ENCODE assay signal across 7 cellular contexts in the genomic region with DNA sequence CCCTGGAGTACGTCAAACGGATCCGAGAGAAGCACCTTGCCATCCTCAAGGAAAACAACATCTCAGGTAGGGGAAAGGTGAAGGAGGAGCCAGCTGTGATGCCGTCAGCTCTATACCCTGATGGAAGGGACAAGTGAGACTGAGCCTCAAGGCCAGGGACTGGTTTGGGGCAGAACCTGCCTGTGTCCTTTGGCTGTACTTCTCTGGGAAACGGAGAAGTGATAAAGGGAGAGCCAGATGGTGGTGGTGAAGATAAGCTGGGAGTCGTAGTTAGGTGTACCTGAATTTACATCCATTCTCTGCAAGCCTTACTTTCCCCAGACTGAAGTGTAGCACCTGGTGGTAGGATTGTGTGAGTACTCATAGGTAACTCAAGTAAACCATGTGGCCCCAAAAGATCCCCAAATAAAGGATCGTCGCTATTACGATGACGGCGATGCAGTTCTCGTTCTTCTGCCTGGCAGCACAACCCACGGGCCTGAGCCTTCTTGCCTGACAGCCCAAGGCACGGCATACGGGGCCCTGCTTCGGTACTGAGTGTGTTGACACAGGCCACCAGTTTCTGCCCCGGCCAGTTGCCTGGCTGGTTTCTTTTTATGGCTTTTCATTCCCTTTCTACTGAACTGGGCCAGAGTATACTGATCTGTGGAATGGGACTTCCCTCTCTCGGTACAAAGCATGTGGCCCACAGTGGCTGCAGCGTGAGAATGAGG. TPM values are rescaled to one million over a fixed set of nuclear protein-coding genes. Genes with fewer than 3 reads are reported as not detected.
DNase-seq lines count a peak whose midpoint lies in the region; ATAC-seq, FAIRE-seq and TF ChIP-seq lines count a peak whose summit lies in the region.
"Had no signal": no experiment of that assay in that cellular context is flagged by ENCODE, and none has a peak within 500 bp of the region (broad histone marks: within the 10 kb centered on the region; RNA-seq: fewer than 3 reads in every experiment).

No MANE protein-coding gene starts in this region.

- CTCF ChIA-PET in PC-9 (lab: Charles Lee): no interaction called here

- TF ChIP-seq CTCF in PC-9 (conservative IDR thresholded peaks at IDR 0.05): peak; percentile 41
- peak; percentile 31 for TF ChIP-seq CTCF in brain microvascular endothelial cell (IDR thresholded peaks at IDR 0.05; ENCODE audit: low read depth, low read length, missing control alignments)
- no peak for TF ChIP-seq CTCF in pancreas (IDR thresholded peaks at IDR 0.05)

- H3F3A ChIP-seq in PC-9 (ENCODE audit: insufficient read depth, low read depth): peaks cover 45% of the 10 kb centered on the region

- POLR2A ChIA-PET in PC-9 (lab: Charles Lee; ENCODE audit: unreplicated experiment): interaction anchor here (0.7 kb wide), 1 partner anchor 116 kb away, joined by 5 read pairs; no protein-coding TSS in a partner anchor

- in situ Hi-C loops in brain microvascular endothelial cell (cut with HindIII; ENCODE audit: low pct_ligation_motif_present, low sequenced_read_pairs): no loop called here

- H3K27me3 ChIP-seq in PC-9 (ENCODE audit: insufficient read depth, low read depth) (no peaks in the 10 kb centered on the region), brain microvascular endothelial cell (replicated peaks) (no peaks in the 10 kb centered on the region), pancreas (no peaks in the 10 kb centered on the region)

- ATAC-seq in pancreas: peak; percentile 25 to 58 (median 43)

- H4K20me1 ChIP-seq in PC-9 (ENCODE audit: insufficient read depth): no peaks in the 10 kb centered on the region

- peak overlapping the region; percentile 14 for H3K4me2 ChIP-seq in PC-9

- no peaks in the 10 kb centered on the region for H3K79me2 ChIP-seq in PC-9 (ENCODE audit: low read depth)

- no peaks in the 10 kb centered on the region for H3K9me2 ChIP-seq in PC-9 (ENCODE audit: insufficient read depth)

- peak in 1 of 2 experiments; percentile 29 for DNase-seq in PC-9
- DNase-seq in brain microvascular endothelial cell: no peak
- DNase-seq in pancreas: peak in 4 of 6 donors; percentile 48 to 65 (median 59)
- DNase-seq in DMS79 (lab: John Stamatoyannopoulos, UW): no peak
- DNase-seq in cerebellar cortex (ENCODE audit: low spot score): no peak
- DNase-seq: mucosa of descending colon had no signal

- no peak overlapping the region for H3K4me3 ChIP-seq in PC-9
- H3K4me3 ChIP-seq in brain microvascular endothelial cell (ENCODE audit: low read depth, low read length): no peak overlapping the region
- no peak overlapping the region for H3K4me3 ChIP-seq in pancreas
- H3K4me3 ChIP-seq: mucosa of descending colon had no signal

- 41 to 51% methylated on average over 19 of the region's 19 CpGs for WGBS in pancreas, 2 donors

- H3K36me3 ChIP-seq in PC-9 (ENCODE audit: low read depth) (0 out of 2 replicates have a peak, but pooled peaks cover 7% of the 10 kb centered on the region), brain microvascular endothelial cell (replicated peaks) (peaks cover 73% of the 10 kb centered on the region), pancreas (peaks cover 6 to 56% (median 46%) of the 10 kb centered on the region in 3 donors)

- H3K27ac ChIP-seq in PC-9 (peak overlapping the region; percentile 81), brain microvascular endothelial cell (no peak overlapping the region), pancreas (peak overlapping the region; percentile 42 to 80 (median 70))

- TSS peak; percentile 24 for BruUV-seq in PC-9 (replicated peaks; lab: Mats Ljungman, UMichigan)

- H3K4me1 ChIP-seq in PC-9 (replicated peaks; ENCODE audit: insufficient read depth): peaks cover 37% of the 10 kb centered on the region
- H3K4me1 ChIP-seq in pancreas: peaks cover 18 to 32% (median 26%) of the 10 kb centered on the region in 3 donors

- H3K9me3 ChIP-seq in PC-9 (ENCODE audit: insufficient read depth, low read depth): no peaks in the 10 kb centered on the region
- H3K9me3 ChIP-seq in pancreas: no peaks in the 10 kb centered on the region
- H3K9me3 ChIP-seq: mucosa of descending colon had no signal

- intact Hi-C loops in PC-9 (cut with micrococcal nuclease; ENCODE audit: unreplicated experiment): no loop called here
- intact Hi-C loops in pancreas (cut with DNase I): no loop called here

- no peak overlapping the region for H2AFZ ChIP-seq in PC-9

- no peak for FAIRE-seq in pancreas (lab: Jason Lieb, UNC)
- FAIRE-seq: urothelium cell line had no signal

RNA-seq across cellular contexts. Expression of gene PCIF1, which starts 10.6 kb away (rescaled TPM):
- 35.3 and 35.6 TPM in 2 replicates for total RNA-seq in PC-9 (2021)
- total RNA-seq in pancreas: 10 to 100 TPM; 13.3 to 19.2 (median 17.7) TPM
- polyA plus RNA-seq in pancreas: 10 to 100 TPM; 22.9 to 34.9 TPM

RNA-seq across cellular contexts. Expression of gene ZNF335, which starts 26.9 kb away (rescaled TPM):
- total RNA-seq in PC-9 (2021): 14.1 and 16.3 TPM in 2 replicates
- 10 to 100 TPM in 2 of 6 donors, 1 to 10 TPM in 4; 7.4 to 11.0 (median 7.5) TPM for total RNA-seq in pancreas
- polyA plus RNA-seq in pancreas: 10 to 100 TPM; 24.4 to 27.4 TPM

RNA-seq across cellular contexts. Expression of gene PLTP, which starts 33.2 kb away (rescaled TPM):
- total RNA-seq in PC-9 (2021) (113 and 127 TPM in 2 replicates), pancreas (100 to 1,000 TPM in 2 of 6 donors, 10 to 100 TPM in 4; 70.4 to 158 (median 95.1) TPM)
- polyA plus RNA-seq in pancreas: 10 to 100 TPM; 35.5 to 56.8 TPM

RNA-seq across cellular contexts. Expression of gene CTSA, which starts 54.0 kb away (rescaled TPM):
- 123 and 132 TPM in 2 replicates for total RNA-seq in PC-9 (2021)
- 10 to 100 TPM; 27.6 to 97.8 (median 41.5) TPM for total RNA-seq in pancreas
- polyA plus RNA-seq in pancreas: 100 to 1,000 TPM in 1 of 2 donors, 10 to 100 TPM in 1; 89.3 to 103 TPM

RNA-seq across cellular contexts. Expression of gene NEURL2, which starts 54.1 kb away (rescaled TPM):
- 6.5 and 9.2 TPM in 2 replicates for total RNA-seq in PC-9 (2021)
- total RNA-seq in pancreas: 1 to 10 TPM; 1.6 to 3.8 (median 2.2) TPM
- 1 to 10 TPM; 4.7 to 5.3 TPM for polyA plus RNA-seq in pancreas

Comparison
In these comparisons a context has a peak if more than half of its experiments do, and no peak if none do; other contexts are left out.
1. DNase-seq: peak in pancreas (4 of 6); none in brain microvascular endothelial cell (single experiment), DMS79 (single experiment) and cerebellar cortex (single experiment).
2. CTCF ChIP-seq: peak in PC-9 (single experiment) and brain microvascular endothelial cell (single experiment); none in pancreas (0 of 4).